Comparison of ENCODE assay signal across 9 cellular contexts in the genomic region with DNA sequence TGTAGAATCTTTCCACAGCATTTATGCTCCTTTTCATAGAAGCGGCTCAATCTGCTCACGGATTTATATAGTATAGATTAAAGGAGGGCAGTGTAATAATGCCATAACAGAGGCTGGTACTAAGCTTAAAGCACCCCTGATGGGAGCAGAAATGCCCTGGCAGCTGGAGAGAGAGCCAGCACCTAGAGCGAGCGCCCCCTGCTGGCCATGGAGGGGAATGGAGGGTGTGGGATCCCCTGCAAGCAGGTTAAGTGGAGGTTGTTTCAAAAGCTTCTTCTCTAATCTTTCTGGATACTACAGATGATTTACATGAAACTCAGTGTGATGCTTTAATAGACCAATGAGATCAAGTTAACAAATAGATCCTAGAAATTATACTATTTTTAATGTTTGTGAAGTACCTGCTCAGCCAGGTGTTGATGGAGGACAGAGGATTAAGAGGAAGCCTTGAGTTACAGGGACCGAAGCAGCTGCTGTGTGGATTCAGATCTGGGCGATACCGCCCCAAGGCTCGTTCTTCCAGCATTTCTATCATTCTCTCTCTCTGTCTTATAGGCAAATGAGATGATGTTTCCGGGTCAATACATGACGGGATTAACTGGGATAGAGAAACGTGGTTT.
DNase-seq lines count a peak whose midpoint lies in the region; ATAC-seq and TF ChIP-seq lines count a peak whose summit lies in the region.
"Had no signal": no experiment of that assay in that cellular context is flagged by ENCODE, and none has a peak within 500 bp of the region (broad histone marks: within the 10 kb centered on the region; RNA-seq: fewer than 3 reads in every experiment).

No MANE protein-coding gene starts in this region.

- peak; percentile 64 for TF ChIP-seq CTCF in fibroblast of mammary gland (conservative IDR thresholded peaks at IDR 0.05; ENCODE audit: control insufficient read depth, insufficient read depth, low read depth, low read length)

- no peak overlapping the region for H3K27ac ChIP-seq in CD4-positive, CD25-positive, alpha-beta regulatory T cell (ENCODE audit: insufficient read depth, low read length, poor library complexity, severe bottlenecking)

- H3K9me3 ChIP-seq in CD4-positive, CD25-positive, alpha-beta regulatory T cell (ENCODE audit: control insufficient read depth in 2 of 2, low read length in 2 of 2), result no peaks in the 10 kb centered on the region

- DNase-seq in CD4-positive, CD25-positive, alpha-beta regulatory T cell, result peak in 2 of 3 donors; percentile 18 to 26
- DNase-seq in NCI-H82 (lab: John Stamatoyannopoulos, UW) (peak; percentile 77), activated T-cell treated with anti-CD3 and anti-CD28 coated beads for 4 hours (peak; percentile 33), fibroblast of mammary gland (ENCODE audit: low read depth) (peak; percentile 16), posterior cingulate gyrus (peak in 9 of 10 donors; percentile 33 to 94 (median 59))
- DNase-seq: IMR-90 had no signal

- no peaks in the 10 kb centered on the region for H3K36me3 Mint-ChIP-seq in CD4-positive, CD25-positive, alpha-beta regulatory T cell

- H3K9me3 Mint-ChIP-seq in CD4-positive, CD25-positive, alpha-beta regulatory T cell, result peaks cover 0 to 4% (median 0%) of the 10 kb centered on the region in 7 donors

- H3K27ac Mint-ChIP-seq in CD4-positive, CD25-positive, alpha-beta regulatory T cell, result no peak overlapping the region

- no peaks in the 10 kb centered on the region for H3K4me1 ChIP-seq in CD4-positive, CD25-positive, alpha-beta regulatory T cell (ENCODE audit: control insufficient read depth, insufficient read depth, low read length, poor library complexity, severe bottlenecking)

- no peaks in the 10 kb centered on the region for H3K27me3 Mint-ChIP-seq in CD4-positive, CD25-positive, alpha-beta regulatory T cell

- intact Hi-C loops in posterior cingulate gyrus (cut with DNase I), result loop anchor here (2.0 kb wide), 2 partner anchors 1215 to 1417 kb away; no protein-coding TSS in a partner anchor

- no peak overlapping the region for H3K4me3 ChIP-seq in CD4-positive, CD25-positive, alpha-beta regulatory T cell (ENCODE audit: low read depth, low read length)
- no peak overlapping the region for H3K4me3 ChIP-seq in fibroblast of mammary gland (ENCODE audit: control insufficient read depth, low read depth, low read length)

- H3K27me3 ChIP-seq in CD4-positive, CD25-positive, alpha-beta regulatory T cell (ENCODE audit: control insufficient read depth, insufficient read depth, low read length), result no peaks in the 10 kb centered on the region

- no peak overlapping the region for H3K4me3 Mint-ChIP-seq in CD4-positive, CD25-positive, alpha-beta regulatory T cell

- no peak for ATAC-seq in CD4-positive, CD25-positive, alpha-beta regulatory T cell (ENCODE audit: low read depth in 2 of 2)
- peak; percentile 84 for ATAC-seq in GM21367 (IDR thresholded peaks at IDR 0.05; ENCODE audit: unreplicated experiment)
- ATAC-seq in GM21381 (IDR thresholded peaks at IDR 0.05; ENCODE audit: unreplicated experiment), result no peak
- no peak for ATAC-seq in HG02759 (IDR thresholded peaks at IDR 0.05; ENCODE audit: unreplicated experiment)

- no peaks in the 10 kb centered on the region for H3K4me1 Mint-ChIP-seq in CD4-positive, CD25-positive, alpha-beta regulatory T cell

- H3K36me3 ChIP-seq in CD4-positive, CD25-positive, alpha-beta regulatory T cell (ENCODE audit: control insufficient read depth, insufficient read depth, low read length), result no peaks in the 10 kb centered on the region

Comparison
In these comparisons a context has a peak if more than half of its experiments do, and no peak if none do; other contexts are left out.
1. DNase-seq: peak in every context shown above with its lines; median percentile 77 in NCI-H82; 59 in posterior cingulate gyrus; 33 in activated T-cell treated with anti-CD3 and anti-CD28 coated beads for 4 hours; 22 in CD4-positive, CD25-positive, alpha-beta regulatory T cell; 16 in fibroblast of mammary gland.